Comparison of ENCODE assay signal across 23 cellular contexts in the genomic region with DNA sequence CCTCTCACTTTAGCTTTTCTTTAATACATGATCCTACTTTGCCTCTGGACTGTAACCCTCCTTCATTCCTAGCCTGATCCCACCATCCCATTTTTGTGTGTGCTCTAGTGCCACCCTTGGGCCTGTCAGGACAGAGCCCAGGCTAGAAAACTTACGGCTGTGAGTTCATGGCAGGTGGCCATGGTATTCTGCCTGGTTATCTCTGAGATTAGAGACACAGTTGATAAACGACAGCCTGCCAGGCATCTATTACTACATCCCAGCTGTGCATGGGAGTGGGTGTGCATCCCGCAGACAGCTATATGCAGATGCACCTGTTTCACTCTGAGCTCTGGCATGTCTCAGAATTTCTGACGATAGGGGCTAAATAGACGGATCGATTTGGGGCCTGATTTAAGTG.
"Had no signal": no experiment of that assay in that cellular context is flagged by ENCODE, and none has a peak within 500 bp of the region (broad histone marks: within the 10 kb centered on the region; RNA-seq: fewer than 3 reads in every experiment).

No MANE protein-coding gene starts in this region.

- H3K27me3 ChIP-seq: colonic mucosa, dorsolateral prefrontal cortex, esophagus muscularis mucosa, spleen, testis, vagina had no signal

- H3K4me1 ChIP-seq: colonic mucosa, esophagus muscularis mucosa, left ventricle myocardium inferior, spleen, testis, vagina had no signal

- DNase-seq: activated B cell treated with CpG ODN at 0.5 μM for 24 hours; activated CD4-positive, alpha-beta T cell treated with anti-CD3 and anti-CD28 coated beads for 36 hours; activated CD4-positive, alpha-beta T cell treated with anti-CD3 and anti-CD28 coated beads, Interleukin-2, amount 50 U/mL, for 48 hours; activated naive CD4-positive, alpha-beta T cell treated with Interleukin-2 at 50 U/mL for 16 hours; activated naive CD8-positive, alpha-beta T cell treated with anti-CD3 and anti-CD28 coated beads, Interleukin-2, amount 10 ng/mL, durations not matched to agents 7 days and 5 days; activated T-cell treated with anti-CD3 and anti-CD28 coated beads, Interleukin-2, amount 50 U/mL, for 48 hours; amygdala; colonic mucosa; dorsolateral prefrontal cortex; effector memory CD8-positive, alpha-beta T cell; glutamatergic neuron; hippocampal formation; left ventricle myocardium inferior; mammary epithelial cell; midbrain; spleen; stimulated activated CD4-positive, alpha-beta T cell treated with anti-CD3 and anti-CD28 coated beads, Interleukin-4, amount 100 ng/mL, for 1 hour; stimulated activated naive CD4-positive, alpha-beta T cell; testis; trophoblast cell had no signal

- ATAC-seq: activated CD4-positive, alpha-beta T cell treated with anti-CD3 and anti-CD28 coated beads for 36 hours; effector memory CD8-positive, alpha-beta T cell; natural killer cell treated with Interleukin-12 subunit alpha and Interleukin-12 subunit beta and Interleukin-15 and Interleukin-18, amount 100 ng/mL, for 72 hours had no signal

- H3K36me3 ChIP-seq: colonic mucosa, esophagus muscularis mucosa, left ventricle myocardium inferior, spleen, vagina had no signal

- H3K4me3 ChIP-seq: colonic mucosa, dorsolateral prefrontal cortex, esophagus muscularis mucosa, left ventricle myocardium inferior, spleen, testis, vagina had no signal

- H3K9me3 ChIP-seq: colonic mucosa, esophagus muscularis mucosa, left ventricle myocardium inferior, testis, vagina had no signal

- H3K27ac ChIP-seq: colonic mucosa, dorsolateral prefrontal cortex, esophagus muscularis mucosa, left ventricle myocardium inferior, spleen, testis, vagina had no signal
